In genomic region chr18:68764016-68764415, GRCh38 we compare ENCODE assay signal across 29 cellular contexts. TPM values are rescaled to one million over a fixed set of nuclear protein-coding genes. Genes with fewer than 3 reads are reported as not detected.
DNase-seq lines count a peak whose midpoint lies in the region; ATAC-seq and TF ChIP-seq lines count a peak whose summit lies in the region.
"Had no signal": no experiment of that assay in that cellular context is flagged by ENCODE, and none has a peak within 500 bp of the region (broad histone marks: within the 10 kb centered on the region; RNA-seq: fewer than 3 reads in every experiment).

No MANE protein-coding gene starts in this region.

- no peak overlapping the region for H3K4me3 Mint-ChIP-seq in MCF 10A (ENCODE audit: unreplicated experiment)
- H3K4me3 Mint-ChIP-seq: CD4-positive, alpha-beta memory T cell; naive thymus-derived CD8-positive, alpha-beta T cell; stimulated activated naive CD8-positive, alpha-beta T cell treated with anti-CD3 and anti-CD28 coated beads, Interleukin-15, amount 100 ng/mL, for 72 hours had no signal

- H3K9me3 Mint-ChIP-seq in MCF 10A (ENCODE audit: unreplicated experiment), result peaks cover 5% of the 10 kb centered on the region

- DNase-seq in mammary epithelial cell (peak; percentile 10), MCF 10A (ENCODE audit: unreplicated experiment) (no peak), choroid plexus epithelial cell (ENCODE audit: low read depth) (peak; percentile 21), foreskin keratinocyte (peak; percentile 8 to 25), kidney glomerular epithelial cell (lab: John Stamatoyannopoulos, UW) (no peak)
- DNase-seq in activated CD4-positive, alpha-beta T cell treated with anti-CD3 and anti-CD28 coated beads for 1 hour, result no peak
- no peak for DNase-seq in activated effector memory CD4-positive, alpha-beta T cell treated with anti-CD3 and anti-CD28 coated beads, Interleukin-2, amount 50 U/mL, for 16 hours
- DNase-seq: 8988T; activated gamma-delta T cell treated with Interleukin-2 at 50 U/mL for 16 hours; activated T-cell treated with anti-CD3 and anti-CD28 coated beads, Interleukin-2, amount 50 U/mL, for 1 hour; AML-193; body of pancreas; CD4-positive, alpha-beta memory T cell; H7; left ventricle myocardium inferior; MM.1S; naive thymus-derived CD8-positive, alpha-beta T cell; NCI-H1417 treated with DMSO at 0.1 percent for 48 hours; occipital lobe; small intestine; stimulated activated CD4-positive, alpha-beta T cell treated with anti-CD3 and anti-CD28 coated beads, Interleukin-1b, Interleukin-23, amount 100 ng/mL, for 48 hours; stimulated activated CD8-positive, alpha-beta memory T cell treated with anti-CD3 and anti-CD28 coated beads, Interleukin-4, amount 100 ng/mL, for 48 hours; stimulated activated naive CD8-positive, alpha-beta T cell treated with anti-CD3 and anti-CD28 coated beads, Interleukin-15, amount 100 ng/mL, for 72 hours; T-helper 1 cell; thyroid gland had no signal

- no peaks in the 10 kb centered on the region for H3K79me2 ChIP-seq in mammary epithelial cell (ENCODE audit: insufficient read depth, low read length)

- TF ChIP-seq CTCF in mammary epithelial cell (conservative IDR thresholded peaks at IDR 0.05 in 1 of 2, IDR thresholded peaks at IDR 0.05 in 1 of 2; ENCODE audit: extremely low read depth in 1 of 2, insufficient read depth in 1 of 2, low read depth in 1 of 2, low read length in 2 of 2), result no peak
- no peak for TF ChIP-seq CTCF in MCF 10A (IDR thresholded peaks at IDR 0.05; ENCODE audit: unreplicated experiment)
- TF ChIP-seq CTCF in choroid plexus epithelial cell (conservative IDR thresholded peaks at IDR 0.05; ENCODE audit: low read depth, low read length), result no peak
- TF ChIP-seq CTCF in foreskin keratinocyte (conservative IDR thresholded peaks at IDR 0.05), result no peak

- no TSS peak for BruUV-seq in mammary epithelial cell (replicated peaks; lab: Mats Ljungman, UMichigan)
- no TSS peak for BruUV-seq in MCF 10A (replicated peaks; lab: Mats Ljungman, UMichigan)

- H3K4me1 Mint-ChIP-seq in MCF 10A (ENCODE audit: insufficient read depth, unreplicated experiment), result no peaks in the 10 kb centered on the region
- H3K4me1 Mint-ChIP-seq: CD4-positive, alpha-beta memory T cell; naive thymus-derived CD8-positive, alpha-beta T cell; stimulated activated naive CD8-positive, alpha-beta T cell treated with anti-CD3 and anti-CD28 coated beads, Interleukin-15, amount 100 ng/mL, for 72 hours had no signal

- dilution Hi-C loops in mammary epithelial cell (cut with HindIII; ENCODE audit: low sequenced_read_pairs), result no loop called here

- intact Hi-C loops in mammary epithelial cell (cut with micrococcal nuclease), result no loop called here
- intact Hi-C loops in MCF 10A (cut with micrococcal nuclease), result no loop called here

- H3K27me3 Mint-ChIP-seq in MCF 10A (ENCODE audit: insufficient read depth, unreplicated experiment), result no peaks in the 10 kb centered on the region
- H3K27me3 Mint-ChIP-seq: stimulated activated naive CD8-positive, alpha-beta T cell treated with anti-CD3 and anti-CD28 coated beads, Interleukin-15, amount 100 ng/mL, for 72 hours had no signal

- CTCF ChIA-PET in mammary epithelial cell (lab: Charles Lee; ENCODE audit: low non-redundant PET), result no interaction called here
- CTCF ChIA-PET in MCF 10A (lab: Yijun Ruan, JAX), result interaction anchor here (0.7 kb wide), 1 partner anchor 1658 kb away, joined by 4 read pairs; no protein-coding TSS in a partner anchor

- no peak overlapping the region for H2AFZ ChIP-seq in mammary epithelial cell (ENCODE audit: low read depth, low read length)

- H3K4me2 ChIP-seq in mammary epithelial cell (ENCODE audit: insufficient read depth, low read depth, low read length), result no peak overlapping the region

- no peaks in the 10 kb centered on the region for H3K36me3 Mint-ChIP-seq in MCF 10A (ENCODE audit: insufficient read depth, unreplicated experiment)
- H3K36me3 Mint-ChIP-seq: CD4-positive, alpha-beta memory T cell had no signal

- H4K20me1 ChIP-seq in mammary epithelial cell (ENCODE audit: insufficient read depth, low read length), result no peaks in the 10 kb centered on the region

- 68% methylated on average over 2 of the region's 2 CpGs for WGBS in mammary epithelial cell (ENCODE audit: low coverage, missing lambda C conversion rate)

- H3K27ac Mint-ChIP-seq in MCF 10A (ENCODE audit: low read depth, unreplicated experiment), result no peak overlapping the region
- H3K27ac Mint-ChIP-seq: naive thymus-derived CD8-positive, alpha-beta T cell; stimulated activated naive CD8-positive, alpha-beta T cell treated with anti-CD3 and anti-CD28 coated beads, Interleukin-15, amount 100 ng/mL, for 72 hours had no signal

- in situ Hi-C loops in mammary epithelial cell (cut with MboI; ENCODE audit: low sequenced_read_pairs in 2 of 2), result no loop called here

- ATAC-seq in foreskin keratinocyte (peak; percentile 27), HG02571 (IDR thresholded peaks at IDR 0.05; ENCODE audit: unreplicated experiment) (no peak)
- ATAC-seq: body of pancreas; K562; naive thymus-derived CD8-positive, alpha-beta T cell; stimulated activated naive CD8-positive, alpha-beta T cell treated with anti-CD3 and anti-CD28 coated beads, Interleukin-15, amount 100 ng/mL, for 72 hours had no signal

- H3K27me3 ChIP-seq in mammary epithelial cell (ENCODE audit: insufficient read depth, low read length) (no peaks in the 10 kb centered on the region), foreskin keratinocyte (no peaks in the 10 kb centered on the region)
- H3K27me3 ChIP-seq: body of pancreas, thyroid gland had no signal

- H3K4me3 ChIP-seq in mammary epithelial cell (replicated peaks in 1 of 3; ENCODE audit: insufficient read depth in 1 of 3, low read depth in 2 of 3, low read length in 3 of 3), result no peak overlapping the region
- H3K4me3 ChIP-seq in choroid plexus epithelial cell (ENCODE audit: low read depth, low read length), result no peak overlapping the region
- H3K4me3 ChIP-seq: body of pancreas, K562, left ventricle myocardium inferior, thyroid gland had no signal

- H3K4me1 ChIP-seq in mammary epithelial cell (ENCODE audit: insufficient read depth, low read length) (no peaks in the 10 kb centered on the region), foreskin keratinocyte (no peaks in the 10 kb centered on the region)
- H3K4me1 ChIP-seq: body of pancreas, thyroid gland had no signal

- H3K36me3 ChIP-seq in mammary epithelial cell (ENCODE audit: insufficient read depth, low read length), result no peaks in the 10 kb centered on the region
- H3K36me3 ChIP-seq: left ventricle myocardium inferior, thyroid gland had no signal

- POLR2A ChIA-PET in MCF 10A (lab: Yijun Ruan, JAX), result no interaction called here

- no peak overlapping the region for H3K9ac ChIP-seq in mammary epithelial cell (ENCODE audit: insufficient read depth, low read length)

- H3K9me3 ChIP-seq in mammary epithelial cell (replicated peaks; ENCODE audit: insufficient read depth, low read length), result no peaks in the 10 kb centered on the region
- H3K9me3 ChIP-seq: body of pancreas, thyroid gland had no signal

- H3K27ac ChIP-seq in mammary epithelial cell (ENCODE audit: insufficient read depth, low read depth, low read length) (no peak overlapping the region), foreskin keratinocyte (no peak overlapping the region)
- H3K27ac ChIP-seq: body of pancreas, left ventricle myocardium inferior, RWPE1, thyroid gland had no signal

RNA-seq across cellular contexts. Expression of gene CCDC102B, which starts 33.9 kb away (rescaled TPM):
- total RNA-seq in mammary epithelial cell (under 1 TPM in 1 of 2 donors, not detected in 1; 0.67 TPM), MCF 10A (2022) (3.4 and 3.5 TPM in 2 replicates), foreskin keratinocyte (0.20 TPM in 1 of 2 replicates, not detected in the other)
- polyA plus RNA-seq in mammary epithelial cell (0.10 TPM), foreskin keratinocyte (0.09 TPM in 1 of 2 replicates, not detected in the other)
- polyA minus RNA-seq in mammary epithelial cell, result not detected
- total RNA-seq: SK-MEL-5 had no signal

RNA-seq across cellular contexts. Expression of gene TMX3, which starts 49.1 kb away (rescaled TPM):
- 10 to 100 TPM; 62.0 to 63.3 TPM for total RNA-seq in mammary epithelial cell
- polyA plus RNA-seq in mammary epithelial cell, result 32.4 TPM
- 29.3 TPM for polyA minus RNA-seq in mammary epithelial cell
- total RNA-seq in MCF 10A (2022), result 88.7 and 95.0 TPM in 2 replicates
- 37.2 and 37.7 TPM in 2 replicates for total RNA-seq in foreskin keratinocyte
- polyA plus RNA-seq in foreskin keratinocyte, result 9.2 and 10.8 TPM in 2 replicates

Comparison
In these comparisons a context has a peak if more than half of its experiments do, and no peak if none do; other contexts are left out.
1. DNase-seq: peak in mammary epithelial cell (single experiment), choroid plexus epithelial cell (single experiment) and foreskin keratinocyte (2 of 2); none in MCF 10A (single experiment), activated CD4-positive, alpha-beta T cell treated with anti-CD3 and anti-CD28 coated beads for 1 hour (single experiment), activated effector memory CD4-positive, alpha-beta T cell treated with anti-CD3 and anti-CD28 coated beads, Interleukin-2, amount 50 U/mL, for 16 hours (single experiment) and kidney glomerular epithelial cell (single experiment).